Comparison of ENCODE assay signal across 23 cellular contexts in the genomic region with DNA sequence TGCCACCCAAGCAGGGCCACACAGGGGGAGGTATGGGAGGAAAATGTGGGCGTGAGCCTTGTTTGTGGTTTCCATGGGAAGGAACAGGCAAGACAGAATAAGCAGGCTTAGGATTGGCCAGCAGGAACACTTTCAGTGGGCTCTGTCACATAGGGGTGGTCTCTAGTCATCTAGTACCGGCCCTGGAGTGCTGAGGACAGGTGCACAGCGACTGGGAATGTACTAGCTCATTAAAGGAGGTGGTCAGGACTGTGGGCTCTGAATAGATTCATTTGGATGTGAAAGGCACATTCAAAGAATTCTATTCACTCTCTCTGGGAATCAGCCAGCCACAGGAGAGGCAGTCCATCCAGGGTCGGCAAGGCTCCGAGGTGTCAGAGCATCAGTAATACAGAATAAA.
"Had no signal": no experiment of that assay in that cellular context is flagged by ENCODE, and none has a peak within 500 bp of the region (broad histone marks: within the 10 kb centered on the region; RNA-seq: fewer than 3 reads in every experiment).

No MANE protein-coding gene starts in this region.

- DNase-seq: activated CD4-positive, alpha-beta memory T cell treated with anti-CD3 and anti-CD28 coated beads, Interleukin-2, amount 10 ng/mL, durations not matched to agents 7 days and 5 days; activated CD4-positive, alpha-beta T cell treated with anti-CD3 and anti-CD28 coated beads for 48 hours; activated CD4-positive, CD25-positive, alpha-beta regulatory T cell; activated naive CD4-positive, alpha-beta T cell; activated naive CD8-positive, alpha-beta T cell treated with anti-CD3 and anti-CD28 coated beads for 36 hours; activated T-cell treated with anti-CD3 and anti-CD28 coated beads, Interleukin-2, amount 50 U/mL, for 1 hour; amniotic stem cell; foreskin keratinocyte; hippocampal formation; nephron progenitor cell; ovary; psoas muscle; right lobe of liver; stimulated activated CD4-positive, alpha-beta T cell treated with anti-CD3 and anti-CD28 coated beads, Interleukin-4, amount 100 ng/mL, for 1 hour; T-cell; T-helper 9 cell; testis had no signal

- H3K36me3 ChIP-seq: ovary, right lobe of liver had no signal

- H3K9me3 Mint-ChIP-seq: activated CD4-positive, alpha-beta memory T cell treated with anti-CD3 and anti-CD28 coated beads, Interleukin-2, amount 10 ng/mL, durations not matched to agents 7 days and 5 days; activated naive CD8-positive, alpha-beta T cell treated with anti-CD3 and anti-CD28 coated beads for 36 hours; activated T-helper 17 cell treated with anti-CD3 and anti-CD28 coated beads, Interleukin-2, amount 50 U/mL, for 72 hours; mesothelial cell of epicardium; nephron progenitor cell; T-cell; type B pancreatic cell had no signal

- H3K4me3 Mint-ChIP-seq: activated CD4-positive, alpha-beta memory T cell treated with anti-CD3 and anti-CD28 coated beads, Interleukin-2, amount 10 ng/mL, durations not matched to agents 7 days and 5 days; activated naive CD8-positive, alpha-beta T cell treated with anti-CD3 and anti-CD28 coated beads for 36 hours; activated T-helper 17 cell treated with anti-CD3 and anti-CD28 coated beads, Interleukin-2, amount 50 U/mL, for 72 hours; mesothelial cell of epicardium; nephron progenitor cell; T-cell; type B pancreatic cell had no signal

- H3K4me1 Mint-ChIP-seq: activated CD4-positive, alpha-beta memory T cell treated with anti-CD3 and anti-CD28 coated beads, Interleukin-2, amount 10 ng/mL, durations not matched to agents 7 days and 5 days; activated naive CD8-positive, alpha-beta T cell treated with anti-CD3 and anti-CD28 coated beads for 36 hours; activated T-helper 17 cell treated with anti-CD3 and anti-CD28 coated beads, Interleukin-2, amount 50 U/mL, for 72 hours; mesothelial cell of epicardium; T-cell had no signal

- H3K9me3 ChIP-seq: ovary, psoas muscle, right lobe of liver, testis had no signal

- H3K27ac Mint-ChIP-seq: activated CD4-positive, alpha-beta memory T cell treated with anti-CD3 and anti-CD28 coated beads, Interleukin-2, amount 10 ng/mL, durations not matched to agents 7 days and 5 days; activated naive CD8-positive, alpha-beta T cell treated with anti-CD3 and anti-CD28 coated beads for 36 hours; activated T-helper 17 cell treated with anti-CD3 and anti-CD28 coated beads, Interleukin-2, amount 50 U/mL, for 72 hours; mesothelial cell of epicardium; nephron progenitor cell; T-cell; type B pancreatic cell had no signal

- H3K27me3 Mint-ChIP-seq: activated naive CD8-positive, alpha-beta T cell treated with anti-CD3 and anti-CD28 coated beads for 36 hours; type B pancreatic cell had no signal

- H3K4me2 ChIP-seq: smooth muscle cell had no signal

- H3K27ac ChIP-seq: epithelial cell of prostate, foreskin keratinocyte, ovary, psoas muscle, right lobe of liver, testis had no signal

- H3K36me3 Mint-ChIP-seq: activated naive CD8-positive, alpha-beta T cell treated with anti-CD3 and anti-CD28 coated beads for 36 hours; mesothelial cell of epicardium; T-cell; type B pancreatic cell had no signal

- H3K27me3 ChIP-seq: ovary, right lobe of liver, testis had no signal

- ATAC-seq: activated T-helper 17 cell treated with anti-CD3 and anti-CD28 coated beads, Interleukin-2, amount 50 U/mL, for 72 hours; foreskin keratinocyte; psoas muscle; right lobe of liver; T-cell had no signal

- H3K4me1 ChIP-seq: foreskin keratinocyte, psoas muscle, right lobe of liver, testis had no signal

- H3K4me3 ChIP-seq: lung, ovary, psoas muscle, right lobe of liver, smooth muscle cell, testis had no signal
